In the genomic region with DNA sequence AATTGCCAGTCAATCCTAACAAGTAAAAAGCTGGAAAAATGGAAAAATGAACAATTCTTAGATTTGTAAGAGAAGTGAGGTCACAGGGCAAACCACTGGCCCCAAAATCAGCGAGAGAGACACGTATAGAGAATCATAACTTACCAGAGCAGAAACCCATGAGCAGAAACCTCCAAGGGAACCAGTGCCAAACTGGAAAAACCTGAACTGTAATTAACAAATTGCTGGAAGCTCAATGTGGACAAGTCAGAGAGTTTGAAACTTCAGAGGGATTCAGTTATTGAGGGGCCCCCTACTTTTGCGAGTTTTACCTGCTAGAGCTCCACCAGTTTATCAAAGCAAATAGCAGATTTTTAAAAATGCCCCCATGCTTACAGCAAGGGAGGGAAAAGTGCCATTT, we compare ENCODE assay signal across 16 cellular contexts.
"Had no signal": no experiment of that assay in that cellular context is flagged by ENCODE, and none has a peak within 500 bp of the region (broad histone marks: within the 10 kb centered on the region; RNA-seq: fewer than 3 reads in every experiment).

No MANE protein-coding gene starts in this region.

- H3K9me3 Mint-ChIP-seq: stimulated activated memory B cell treated with anti-CD40 and anti-IgM and Interleukin-4, amounts not matched to agents 10 μg/mL and 1 μg/mL and 100 μg/mL, for 72 hours; stimulated activated naive CD8-positive, alpha-beta T cell treated with anti-CD3 and anti-CD28 coated beads, Interleukin-15, Interleukin-2, amounts not matched to agents 100 ng/mL and 50 ng/mL, for 24 hours had no signal

- H3K4me1 ChIP-seq: foreskin keratinocyte, right atrium auricular region, tibial artery had no signal

- H2AFZ ChIP-seq: hepatocyte had no signal

- DNase-seq: effector memory CD4-positive, alpha-beta T cell; foreskin keratinocyte; head of caudate nucleus; kidney; left colon; mucosa of descending colon; naive thymus-derived CD8-positive, alpha-beta T cell; stimulated activated CD4-positive, alpha-beta T cell treated with anti-CD3 and anti-CD28 coated beads, Interleukin-15, amount 100 ng/mL, for 24 hours; stimulated activated CD4-positive, alpha-beta T cell treated with anti-CD3 and anti-CD28 coated beads, Interleukin-1b, Interleukin-23, amount 100 ng/mL, for 48 hours; stimulated activated CD4-positive, alpha-beta T cell treated with anti-CD3 and anti-CD28 coated beads, Interleukin-4, amount 100 ng/mL, for 24 hours; tibial artery had no signal

- H3K27ac Mint-ChIP-seq: naive thymus-derived CD8-positive, alpha-beta T cell; stimulated activated memory B cell treated with anti-CD40 and anti-IgM and Interleukin-4, amounts not matched to agents 10 μg/mL and 1 μg/mL and 100 μg/mL, for 72 hours; stimulated activated naive CD8-positive, alpha-beta T cell treated with anti-CD3 and anti-CD28 coated beads, Interleukin-15, Interleukin-2, amounts not matched to agents 100 ng/mL and 50 ng/mL, for 24 hours had no signal

- H3K4me3 Mint-ChIP-seq: naive thymus-derived CD8-positive, alpha-beta T cell; stimulated activated memory B cell treated with anti-CD40 and anti-IgM and Interleukin-4, amounts not matched to agents 10 μg/mL and 1 μg/mL and 100 μg/mL, for 72 hours; stimulated activated naive CD8-positive, alpha-beta T cell treated with anti-CD3 and anti-CD28 coated beads, Interleukin-15, Interleukin-2, amounts not matched to agents 100 ng/mL and 50 ng/mL, for 24 hours had no signal

- H3K27me3 ChIP-seq: foreskin keratinocyte, hepatocyte, right atrium auricular region, tibial artery had no signal

- H3K4me3 ChIP-seq: hepatocyte, mucosa of descending colon, right atrium auricular region, tibial artery had no signal

- H3K27ac ChIP-seq: epithelial cell of prostate, foreskin keratinocyte, right atrium auricular region, tibial artery had no signal

- H3K9me3 ChIP-seq: mucosa of descending colon, right atrium auricular region, tibial artery had no signal

- H3K4me1 Mint-ChIP-seq: naive thymus-derived CD8-positive, alpha-beta T cell; stimulated activated memory B cell treated with anti-CD40 and anti-IgM and Interleukin-4, amounts not matched to agents 10 μg/mL and 1 μg/mL and 100 μg/mL, for 72 hours had no signal

- H3K4me2 ChIP-seq: hepatocyte had no signal

- H3K36me3 ChIP-seq: right atrium auricular region, tibial artery had no signal

- H3K36me3 Mint-ChIP-seq: naive thymus-derived CD8-positive, alpha-beta T cell; stimulated activated memory B cell treated with anti-CD40 and anti-IgM and Interleukin-4, amounts not matched to agents 10 μg/mL and 1 μg/mL and 100 μg/mL, for 72 hours had no signal
